ENCODE assay signal across 8 cellular contexts in genomic region chr14:68734231-68734732, GRCh38.
DNase-seq lines count a peak whose midpoint lies in the region; ATAC-seq and TF ChIP-seq lines count a peak whose summit lies in the region.

No MANE protein-coding gene starts in this region.

- no peak for TF ChIP-seq POLR2A in erythroblast (IDR thresholded peaks at IDR 0.05; ENCODE audit: low read length)

- peaks cover 88% of the 10 kb centered on the region for H3K4me1 Mint-ChIP-seq in nephron

- H3K27me3 ChIP-seq in HL-60 (ENCODE audit: insufficient read depth, poor library complexity, severe bottlenecking): no peaks in the 10 kb centered on the region

- ATAC-seq in GM18517 (IDR thresholded peaks at IDR 0.05; ENCODE audit: unreplicated experiment) (peak; percentile 76), GM19455 (IDR thresholded peaks at IDR 0.05; ENCODE audit: unreplicated experiment) (no peak)

- H3K9me3 Mint-ChIP-seq in nephron: no peaks in the 10 kb centered on the region

- no peak overlapping the region for H3K27ac ChIP-seq in HL-60 (replicated peaks)

- no peaks in the 10 kb centered on the region for H3K36me3 Mint-ChIP-seq in nephron (ENCODE audit: low read depth)

- H3K4me3 ChIP-seq in HL-60 (replicated peaks; ENCODE audit: insufficient read depth, low read length) (no peak overlapping the region), foreskin fibroblast (ENCODE audit: low read depth in 1 of 2, low read length in 2 of 2) (no peak overlapping the region)

- no peak for TF ChIP-seq CTCF in HL-60 (IDR thresholded peaks at IDR 0.05; ENCODE audit: insufficient read depth, low read length)
- no peak for TF ChIP-seq CTCF in nephron (IDR thresholded peaks at IDR 0.05; ENCODE audit: unreplicated experiment in 3 of 3)
- no peak for TF ChIP-seq CTCF in foreskin fibroblast (IDR thresholded peaks at IDR 0.05; ENCODE audit: low read depth, low read length)

- DNase-seq in HL-60 (ENCODE audit: low read depth in 1 of 2, low spot score in 1 of 2) (peak; percentile 4 to 33), foreskin fibroblast (no peak), NCI-H1436 treated with DMSO at 0.1 percent for 48 hours (lab: John Stamatoyannopoulos, UW) (no peak), erythroblast (lab: John Stamatoyannopoulos, UW) (no peak)
- peak; percentile 69 for DNase-seq in activated CD8-positive, alpha-beta memory T cell treated with anti-CD3 and anti-CD28 coated beads, Interleukin-2, amount 50 U/mL, for 48 hours

- H3K4me3 Mint-ChIP-seq in nephron: no peak overlapping the region

- H3K27ac Mint-ChIP-seq in nephron: peak overlapping the region; percentile 54 to 98 (median 84)

- H3K27me3 Mint-ChIP-seq in nephron (ENCODE audit: low read depth): peaks cover 11% of the 10 kb centered on the region

Comparison
In these comparisons a context has a peak if more than half of its experiments do, and no peak if none do; other contexts are left out.
1. DNase-seq: peak in HL-60 (2 of 2) and activated CD8-positive, alpha-beta memory T cell treated with anti-CD3 and anti-CD28 coated beads, Interleukin-2, amount 50 U/mL, for 48 hours (single experiment); none in foreskin fibroblast (0 of 2), NCI-H1436 treated with DMSO at 0.1 percent for 48 hours (single experiment) and erythroblast (0 of 2).